22 cellular contexts compared by ENCODE assay signal in the genomic region with DNA sequence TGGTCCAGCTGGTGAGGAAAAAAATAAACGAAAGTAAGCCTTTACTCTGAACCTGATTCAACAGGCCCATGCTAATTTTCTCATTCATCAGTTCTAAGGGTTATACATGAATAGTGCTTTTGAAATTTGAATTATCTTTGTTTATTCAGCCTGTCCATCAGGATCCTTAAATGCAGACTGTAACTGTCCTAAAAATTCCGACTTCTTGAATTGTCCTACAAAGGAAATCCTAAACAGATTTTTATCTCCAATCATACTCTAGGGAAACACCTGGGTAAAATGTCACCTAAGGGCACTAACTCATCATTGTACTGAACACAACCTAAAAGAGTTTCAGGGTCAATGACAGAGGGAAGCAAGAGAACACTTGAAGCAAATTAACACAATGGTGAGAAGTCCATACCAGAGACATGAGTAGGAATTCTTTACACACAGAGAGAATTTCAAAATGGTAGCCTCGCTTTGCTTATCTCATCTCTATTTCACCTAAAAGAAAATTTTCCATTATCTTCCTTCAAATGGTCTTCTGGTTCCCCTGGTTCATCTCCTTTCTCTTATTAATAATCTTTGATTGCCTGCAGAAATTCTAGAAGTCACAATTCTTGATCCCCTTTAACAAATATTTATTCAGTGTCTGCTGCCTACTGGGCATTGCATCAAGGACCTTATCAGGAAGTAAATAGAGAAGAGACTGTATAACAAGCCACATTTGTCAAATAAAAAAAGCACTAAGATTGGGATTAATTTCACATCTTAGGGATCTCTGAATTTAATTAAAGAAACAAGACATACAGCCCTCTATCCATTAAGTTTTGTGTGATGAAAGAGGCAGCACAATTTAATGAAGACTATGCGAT.
"Had no signal": no experiment of that assay in that cellular context is flagged by ENCODE, and none has a peak within 500 bp of the region (broad histone marks: within the 10 kb centered on the region; RNA-seq: fewer than 3 reads in every experiment).

No MANE protein-coding gene starts in this region.

- ATAC-seq: activated CD4-positive, alpha-beta T cell treated with anti-CD3 and anti-CD28 coated beads for 36 hours; activated T-helper 17 cell treated with anti-CD3 and anti-CD28 coated beads, Interleukin-2, amount 50 U/mL, for 72 hours; K562; T-cell had no signal

- H3K36me3 Mint-ChIP-seq: activated naive CD8-positive, alpha-beta T cell; T-cell had no signal

- H3K27ac Mint-ChIP-seq: activated CD4-positive, alpha-beta memory T cell treated with anti-CD3 and anti-CD28 coated beads, Interleukin-2, amount 10 ng/mL, durations not matched to agents 7 days and 5 days; activated CD4-positive, alpha-beta T cell treated with anti-CD3 and anti-CD28 coated beads for 36 hours; activated naive CD4-positive, alpha-beta T cell treated with anti-CD3 and anti-CD28 coated beads for 36 hours; activated naive CD8-positive, alpha-beta T cell; activated T-helper 17 cell treated with anti-CD3 and anti-CD28 coated beads, Interleukin-2, amount 50 U/mL, for 72 hours; T-cell had no signal

- H3K4me3 Mint-ChIP-seq: activated CD4-positive, alpha-beta memory T cell treated with anti-CD3 and anti-CD28 coated beads, Interleukin-2, amount 10 ng/mL, durations not matched to agents 7 days and 5 days; activated CD4-positive, alpha-beta T cell treated with anti-CD3 and anti-CD28 coated beads for 36 hours; activated naive CD4-positive, alpha-beta T cell treated with anti-CD3 and anti-CD28 coated beads for 36 hours; activated naive CD8-positive, alpha-beta T cell; activated T-helper 17 cell treated with anti-CD3 and anti-CD28 coated beads, Interleukin-2, amount 50 U/mL, for 72 hours; T-cell had no signal

- H3K27me3 Mint-ChIP-seq: activated CD4-positive, alpha-beta memory T cell treated with anti-CD3 and anti-CD28 coated beads, Interleukin-2, amount 10 ng/mL, durations not matched to agents 7 days and 5 days; activated CD4-positive, alpha-beta T cell treated with anti-CD3 and anti-CD28 coated beads for 36 hours; activated naive CD8-positive, alpha-beta T cell had no signal

- FAIRE-seq: K562 had no signal

- H3K4me1 Mint-ChIP-seq: activated CD4-positive, alpha-beta memory T cell treated with anti-CD3 and anti-CD28 coated beads, Interleukin-2, amount 10 ng/mL, durations not matched to agents 7 days and 5 days; activated CD4-positive, alpha-beta T cell treated with anti-CD3 and anti-CD28 coated beads for 36 hours; activated T-helper 17 cell treated with anti-CD3 and anti-CD28 coated beads, Interleukin-2, amount 50 U/mL, for 72 hours; T-cell had no signal

- H3K9me3 Mint-ChIP-seq: activated CD4-positive, alpha-beta memory T cell treated with anti-CD3 and anti-CD28 coated beads, Interleukin-2, amount 10 ng/mL, durations not matched to agents 7 days and 5 days; activated naive CD4-positive, alpha-beta T cell treated with anti-CD3 and anti-CD28 coated beads for 36 hours; T-cell had no signal

- DNase-seq: activated CD4-positive, alpha-beta memory T cell treated with anti-CD3 and anti-CD28 coated beads, Interleukin-2, amount 10 ng/mL, durations not matched to agents 7 days and 5 days; activated CD4-positive, alpha-beta T cell treated with anti-CD3 and anti-CD28 coated beads for 36 hours; activated CD4-positive, alpha-beta T cell treated with anti-CD3 and anti-CD28 coated beads, Interleukin-2, amount 50 U/mL, for 1 hour; activated gamma-delta T cell; activated naive CD4-positive, alpha-beta T cell treated with anti-CD3 and anti-CD28 coated beads for 36 hours; activated T-cell treated with anti-CD3 and anti-CD28 coated beads for 4 hours; activated T-cell treated with anti-CD3 and anti-CD28 coated beads, Interleukin-2, amount 50 U/mL, for 48 hours; brain microvascular endothelial cell; Karpas-422; NCI-H146; NCI-H187 treated with DMSO at 0.1 percent for 48 hours; NCI-H2081 treated with DMSO at 0.1 percent for 48 hours; NCI-H2171 treated with DMSO at 0.1 percent for 48 hours; NCI-H226; NCI-H526; NCI-H82; SIG-M5; T-cell; WERI-Rb-1 had no signal
